ENCODE assay signal across 16 cellular contexts in the genomic region with DNA sequence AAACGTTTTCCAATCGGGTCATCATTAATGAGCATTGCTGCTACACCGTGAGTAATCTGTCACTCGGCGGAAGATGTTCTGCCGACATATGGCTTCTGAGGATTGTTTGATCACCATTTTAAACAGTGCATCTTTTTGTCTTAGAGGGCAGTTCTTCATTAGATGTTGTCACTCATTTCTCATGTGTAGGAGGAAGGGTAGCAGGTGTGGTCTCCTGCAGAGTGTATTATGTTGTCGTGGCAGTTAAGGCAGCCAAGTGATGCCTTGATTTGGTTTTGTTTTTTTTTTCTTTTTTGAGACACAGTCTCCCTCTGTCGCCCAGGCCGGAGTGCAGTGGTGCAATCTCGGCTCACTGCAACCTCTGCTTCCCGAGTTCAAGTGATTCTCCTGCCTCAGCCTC. TPM values are rescaled to one million over a fixed set of nuclear protein-coding genes. Genes with fewer than 3 reads are reported as not detected.
DNase-seq lines count a peak whose midpoint lies in the region; ATAC-seq, FAIRE-seq and TF ChIP-seq lines count a peak whose summit lies in the region.
"Had no signal": no experiment of that assay in that cellular context is flagged by ENCODE, and none has a peak within 500 bp of the region (broad histone marks: within the 10 kb centered on the region; RNA-seq: fewer than 3 reads in every experiment).

No MANE protein-coding gene starts in this region.

- CTCF ChIA-PET in PC-9 (lab: Charles Lee) = interaction anchor here (0.6 kb wide), 1 partner anchor 96 kb away, joined by 5 read pairs; no protein-coding TSS in a partner anchor

- H3K79me2 ChIP-seq in PC-9 (ENCODE audit: low read depth) = no peaks in the 10 kb centered on the region

- no peaks in the 10 kb centered on the region for H3K36me3 ChIP-seq in PC-9 (ENCODE audit: low read depth)

- POLR2A ChIA-PET in PC-9 (lab: Charles Lee; ENCODE audit: unreplicated experiment) = interaction anchor here (0.7 kb wide), 1 partner anchor 333 kb away, joined by 5 read pairs; no protein-coding TSS in a partner anchor

- H3K27ac ChIP-seq in PC-9 (no peak overlapping the region), coronary artery (no peak overlapping the region)
- H3K27ac ChIP-seq: SK-N-MC had no signal

- H3K9me3 Mint-ChIP-seq in effector memory CD8-positive, alpha-beta T cell = no peaks in the 10 kb centered on the region

- FAIRE-seq in D721Med (lab: Jason Lieb, UNC) = no peak

- TSS peak; percentile 17 for BruUV-seq in PC-9 (replicated peaks; lab: Mats Ljungman, UMichigan)

- intact Hi-C loops in PC-9 (cut with micrococcal nuclease; ENCODE audit: unreplicated experiment) = no loop called here

- peaks cover 57% of the 10 kb centered on the region for H3K36me3 Mint-ChIP-seq in effector memory CD8-positive, alpha-beta T cell (ENCODE audit: insufficient read depth)

- peaks cover 14 to 19% of the 10 kb centered on the region in 2 donors for H3K4me1 Mint-ChIP-seq in effector memory CD8-positive, alpha-beta T cell (ENCODE audit: low read depth in 2 of 2)

- no peak for ATAC-seq in effector memory CD8-positive, alpha-beta T cell (replicated peaks)

- H3F3A ChIP-seq in PC-9 (ENCODE audit: insufficient read depth, low read depth) = no peaks in the 10 kb centered on the region

- no peak for TF ChIP-seq CTCF in PC-9 (conservative IDR thresholded peaks at IDR 0.05)
- no peak for TF ChIP-seq CTCF in D721Med (IDR thresholded peaks at IDR 0.05; ENCODE audit: insufficient read depth, missing control alignments)
- TF ChIP-seq CTCF in coronary artery (IDR thresholded peaks at IDR 0.05) = no peak

- H4K20me1 ChIP-seq in PC-9 (ENCODE audit: insufficient read depth) = no peaks in the 10 kb centered on the region

- peak; percentile 21 for DNase-seq in COR-L47 (lab: John Stamatoyannopoulos, UW)
- DNase-seq in NCI-H146 treated with DMSO at 0.1 percent for 48 hours (lab: John Stamatoyannopoulos, UW; ENCODE audit: unreplicated experiment) = peak; percentile 63
- no peak for DNase-seq in PC-9
- DNase-seq in effector memory CD8-positive, alpha-beta T cell = no peak
- DNase-seq in D721Med (ENCODE audit: insufficient read length, low spot score) = no peak
- no peak for DNase-seq in stimulated activated CD8-positive, alpha-beta memory T cell treated with anti-CD3 and anti-CD28 coated beads, Interleukin-4, amount 100 ng/mL, for 48 hours
- no peak for DNase-seq in coronary artery (ENCODE audit: low spot score)
- DNase-seq: ACHN, AML-193, Caco-2, H7, NCI-H1436, NCI-H446 treated with DMSO at 0.1 percent for 48 hours, NCI-H748 treated with DMSO at 0.1 percent for 48 hours had no signal

- no peak overlapping the region for H3K4me3 ChIP-seq in PC-9
- no peak overlapping the region for H3K4me3 ChIP-seq in coronary artery
- H3K4me3 ChIP-seq: SK-N-MC had no signal

- H3K4me2 ChIP-seq in PC-9 = no peak overlapping the region

- no peaks in the 10 kb centered on the region for H3K4me1 ChIP-seq in PC-9 (replicated peaks; ENCODE audit: insufficient read depth)

- no peak overlapping the region for H2AFZ ChIP-seq in PC-9

- H3K4me3 Mint-ChIP-seq in effector memory CD8-positive, alpha-beta T cell = no peak overlapping the region
- H3K4me3 Mint-ChIP-seq: CD14-positive monocyte had no signal

- H3K27me3 ChIP-seq in PC-9 (ENCODE audit: insufficient read depth, low read depth) = no peaks in the 10 kb centered on the region

- H3K27ac Mint-ChIP-seq in effector memory CD8-positive, alpha-beta T cell = peak overlapping the region; percentile 39 to 91

- H3K9me3 ChIP-seq in PC-9 (ENCODE audit: insufficient read depth, low read depth) = no peaks in the 10 kb centered on the region
- H3K9me3 ChIP-seq: Caco-2 had no signal

- H3K27me3 Mint-ChIP-seq in effector memory CD8-positive, alpha-beta T cell = no peaks in the 10 kb centered on the region

- no peaks in the 10 kb centered on the region for H3K9me2 ChIP-seq in PC-9 (ENCODE audit: insufficient read depth)

RNA-seq across cellular contexts. Expression of a gene that starts 50.5 kb away (rescaled TPM):
- 66.0 and 83.1 TPM in 2 replicates for total RNA-seq in PC-9 (2021)

Comparison
In these comparisons a context has a peak if more than half of its experiments do, and no peak if none do; other contexts are left out.
1. DNase-seq: peak in COR-L47 (single experiment) and NCI-H146 treated with DMSO at 0.1 percent for 48 hours (single experiment); none in PC-9 (0 of 2), effector memory CD8-positive, alpha-beta T cell (0 of 3), D721Med (single experiment), stimulated activated CD8-positive, alpha-beta memory T cell treated with anti-CD3 and anti-CD28 coated beads, Interleukin-4, amount 100 ng/mL, for 48 hours (single experiment) and coronary artery (single experiment).